ENCODE assay signal across 19 cellular contexts in the genomic region with DNA sequence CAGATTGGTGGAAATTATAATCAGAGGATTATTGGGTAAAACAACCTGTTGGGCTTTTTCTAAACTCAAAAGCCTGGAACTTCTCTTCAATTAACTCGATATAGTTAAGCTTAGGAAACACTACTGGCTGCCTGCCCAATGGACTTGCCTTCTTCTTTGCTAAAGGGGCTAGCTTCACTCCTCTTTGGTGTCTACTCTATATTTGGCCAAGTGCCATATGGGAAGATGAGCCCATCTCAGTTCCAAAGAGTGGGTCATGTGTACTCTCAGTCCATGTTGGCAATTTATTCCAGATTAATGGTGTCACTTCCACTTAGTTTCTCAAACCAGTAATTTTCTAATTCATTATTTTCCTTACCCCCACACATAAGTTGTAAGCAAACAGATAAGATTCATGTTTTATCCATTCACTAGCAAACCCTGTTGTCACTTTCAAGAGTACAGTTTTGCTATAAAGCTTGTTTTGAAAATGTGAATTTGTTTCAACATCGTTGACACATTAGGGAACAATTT.
DNase-seq lines count a peak whose midpoint lies in the region; ATAC-seq and TF ChIP-seq lines count a peak whose summit lies in the region.
"Had no signal": no experiment of that assay in that cellular context is flagged by ENCODE, and none has a peak within 500 bp of the region (broad histone marks: within the 10 kb centered on the region; RNA-seq: fewer than 3 reads in every experiment).

No MANE protein-coding gene starts in this region.

- H3K36me3 ChIP-seq in HEK293 (ENCODE audit: control insufficient read depth in 2 of 2, insufficient read depth in 1 of 2, low read length in 2 of 2), result peaks cover 0 to 8% of the 10 kb centered on the region in 2 experiments; a peak in 2 of 3 replicates
- H3K36me3 ChIP-seq: adrenal gland, left lung, suprapubic skin had no signal

- H3K9me3 Mint-ChIP-seq in stimulated activated naive CD8-positive, alpha-beta T cell treated with anti-CD3 and anti-CD28 coated beads, Interleukin-15, amount 100 ng/mL, for 72 hours, result no peaks in the 10 kb centered on the region

- no peaks in the 10 kb centered on the region for H3K9me3 ChIP-seq in HEK293 (ENCODE audit: control insufficient read depth, insufficient read depth, low read depth, low read length)
- H3K9me3 ChIP-seq: adrenal gland, left lung, suprapubic skin had no signal

- H3K27ac ChIP-seq in HEK293 (ENCODE audit: extremely low read depth, low read depth, low read length), result no peak overlapping the region
- H3K27ac ChIP-seq: 22Rv1, adrenal gland, BLaER1, cardiac muscle cell, left lung, suprapubic skin had no signal

- CTCF ChIA-PET in HEK293 (lab: Yijun Ruan, JAX), result interaction anchor here (1.4 kb wide), 1 partner anchor 9 kb away, joined by 3 read pairs; no protein-coding TSS in a partner anchor

- H3K4me1 Mint-ChIP-seq in stimulated activated naive CD8-positive, alpha-beta T cell treated with anti-CD3 and anti-CD28 coated beads, Interleukin-15, amount 100 ng/mL, for 72 hours, result peaks cover 44% of the 10 kb centered on the region

- no peak overlapping the region for H3K4me3 ChIP-seq in HEK293 (ENCODE audit: low read depth, low read length)
- H3K4me3 ChIP-seq: adrenal gland, BLaER1, cardiac muscle cell, left lung, suprapubic skin had no signal

- no peaks in the 10 kb centered on the region for H3K27me3 Mint-ChIP-seq in stimulated activated naive CD8-positive, alpha-beta T cell treated with anti-CD3 and anti-CD28 coated beads, Interleukin-15, amount 100 ng/mL, for 72 hours

- ATAC-seq in stimulated activated naive CD8-positive, alpha-beta T cell treated with anti-CD3 and anti-CD28 coated beads, Interleukin-15, amount 100 ng/mL, for 72 hours, result no peak
- ATAC-seq: esophagus mucosa, left lung had no signal

- TF ChIP-seq CTCF in HEK293 (tag by site-specific recombination; IDR thresholded peaks at IDR 0.05), result no peak

- peak; percentile 1 to 6 for DNase-seq in NCI-H2081 (lab: John Stamatoyannopoulos, UW)
- DNase-seq in NCI-H2081 treated with DMSO at 0.1 percent for 48 hours (lab: John Stamatoyannopoulos, UW), result no peak
- DNase-seq in NCI-H748 (lab: John Stamatoyannopoulos, UW; ENCODE audit: unreplicated experiment), result peak; percentile 83
- peak; percentile 43 for DNase-seq in fibroblast of gingiva (ENCODE audit: low read depth)
- DNase-seq in stimulated activated naive CD8-positive, alpha-beta T cell treated with anti-CD3 and anti-CD28 coated beads, Interleukin-15, amount 100 ng/mL, for 72 hours, result no peak
- DNase-seq in NCI-H2196 (lab: John Stamatoyannopoulos, UW; ENCODE audit: unreplicated experiment), result no peak
- DNase-seq in AG20443 (ENCODE audit: low spot score), result no peak
- DNase-seq: activated effector memory CD4-positive, alpha-beta T cell treated with Interleukin-2 at 50 U/mL for 16 hours; adrenal gland; NCI-H2107; SHP77 treated with DMSO at 0.1 percent for 48 hours; T-helper 2 cell had no signal

- H3K4me1 ChIP-seq in HEK293 (ENCODE audit: control insufficient read depth, insufficient read depth, low read length), result peaks cover 23% of the 10 kb centered on the region
- H3K4me1 ChIP-seq: BLaER1 had no signal

- POLR2A ChIA-PET in HEK293 (lab: Yijun Ruan, JAX), result no interaction called here

- no peak overlapping the region for H3K27ac Mint-ChIP-seq in stimulated activated naive CD8-positive, alpha-beta T cell treated with anti-CD3 and anti-CD28 coated beads, Interleukin-15, amount 100 ng/mL, for 72 hours

- no peak overlapping the region for H3K4me3 Mint-ChIP-seq in stimulated activated naive CD8-positive, alpha-beta T cell treated with anti-CD3 and anti-CD28 coated beads, Interleukin-15, amount 100 ng/mL, for 72 hours

TF ChIP-seq in HEK293, 187 proteins besides CTCF, POLR2A, EP300 and RAD21 (continues in another document):
- TF ChIP-seq REPIN1 (tag by site-specific recombination; IDR thresholded peaks at IDR 0.05; ENCODE audit: low read depth), result no peak
- TF ChIP-seq ZNF354C (tag by site-specific recombination; IDR thresholded peaks at IDR 0.05; ENCODE audit: borderline replicate concordance, low read depth), result no peak
- TF ChIP-seq SCRT2 (tag by site-specific recombination; IDR thresholded peaks at IDR 0.05), result peak; percentile 66
- no peak for TF ChIP-seq SCRT1 (tag by site-specific recombination; IDR thresholded peaks at IDR 0.05; ENCODE audit: borderline replicate concordance)
- TF ChIP-seq ZNF335 (tag by site-specific recombination; conservative IDR thresholded peaks at IDR 0.05), result no peak
- TF ChIP-seq ZNF571 (tag by site-specific recombination; IDR thresholded peaks at IDR 0.05), result no peak
- no peak for TF ChIP-seq ZNF132 (tag by site-specific recombination; IDR thresholded peaks at IDR 0.05; ENCODE audit: borderline replicate concordance)
- no peak for TF ChIP-seq ZNF610 (tag by site-specific recombination; IDR thresholded peaks at IDR 0.05; ENCODE audit: borderline replicate concordance)
- no peak for TF ChIP-seq ZNF473 (tag by site-specific recombination; IDR thresholded peaks at IDR 0.05)
- 0 out of 2 replicates have a peak, but pooled peaks have one; percentile 26 for TF ChIP-seq ZNF394 (tag by site-specific recombination; IDR thresholded peaks at IDR 0.05; ENCODE audit: borderline replicate concordance)
- TF ChIP-seq ZBTB26 (tag by site-specific recombination; optimal IDR thresholded peaks at IDR 0.05), result no peak
- no peak for TF ChIP-seq RBAK (tag by site-specific recombination; IDR thresholded peaks at IDR 0.05)
- TF ChIP-seq ZNF398 (tag by site-specific recombination; IDR thresholded peaks at IDR 0.05), result no peak
- TF ChIP-seq ZNF785 (tag by site-specific recombination; IDR thresholded peaks at IDR 0.05), result no peak
- no peak for TF ChIP-seq ZNF248 (tag by site-specific recombination; IDR thresholded peaks at IDR 0.05)
- no peak for TF ChIP-seq TCF7L2 (IDR thresholded peaks at IDR 0.05; ENCODE audit: borderline replicate concordance, low read depth, low read length)
- TF ChIP-seq ZNF133 (tag by site-specific recombination; IDR thresholded peaks at IDR 0.05), result no peak
- no peak for TF ChIP-seq ZNF433 (tag by site-specific recombination; IDR thresholded peaks at IDR 0.05; ENCODE audit: low read depth)
- TF ChIP-seq, protein P1, sequence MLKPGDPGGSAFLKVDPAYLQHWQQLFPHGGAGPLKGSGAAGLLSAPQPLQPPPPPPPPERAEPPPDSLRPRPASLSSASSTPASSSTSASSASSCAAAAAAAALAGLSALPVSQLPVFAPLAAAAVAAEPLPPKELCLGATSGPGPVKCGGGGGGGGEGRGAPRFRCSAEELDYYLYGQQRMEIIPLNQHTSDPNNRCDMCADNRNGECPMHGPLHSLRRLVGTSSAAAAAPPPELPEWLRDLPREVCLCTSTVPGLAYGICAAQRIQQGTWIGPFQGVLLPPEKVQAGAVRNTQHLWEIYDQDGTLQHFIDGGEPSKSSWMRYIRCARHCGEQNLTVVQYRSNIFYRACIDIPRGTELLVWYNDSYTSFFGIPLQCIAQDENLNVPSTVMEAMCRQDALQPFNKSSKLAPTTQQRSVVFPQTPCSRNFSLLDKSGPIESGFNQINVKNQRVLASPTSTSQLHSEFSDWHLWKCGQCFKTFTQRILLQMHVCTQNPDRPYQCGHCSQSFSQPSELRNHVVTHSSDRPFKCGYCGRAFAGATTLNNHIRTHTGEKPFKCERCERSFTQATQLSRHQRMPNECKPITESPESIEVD (tag by site-specific recombination; IDR thresholded peaks at IDR 0.05), result 0 out of 2 replicates have a peak, but pooled peaks have one; percentile 19
- no peak for TF ChIP-seq ZFP3 (tag by site-specific recombination; IDR thresholded peaks at IDR 0.05; ENCODE audit: low read depth)
- TF ChIP-seq SP7 (tag by site-specific recombination; IDR thresholded peaks at IDR 0.05), result peak; percentile 91
- TF ChIP-seq GLIS1 (tag by site-specific recombination; IDR thresholded peaks at IDR 0.05), result peak; percentile 39; the same call in 1 of the 2 replicates
- no peak for TF ChIP-seq ZNF629 (tag by site-specific recombination; IDR thresholded peaks at IDR 0.05)

Comparison
In these comparisons a context has a peak if more than half of its experiments do, and no peak if none do; other contexts are left out.
1. DNase-seq: peak in NCI-H2081 (2 of 2), NCI-H748 (single experiment) and fibroblast of gingiva (single experiment); none in NCI-H2081 treated with DMSO at 0.1 percent for 48 hours (single experiment), stimulated activated naive CD8-positive, alpha-beta T cell treated with anti-CD3 and anti-CD28 coated beads, Interleukin-15, amount 100 ng/mL, for 72 hours (0 of 2), NCI-H2196 (single experiment) and AG20443 (single experiment).